ENCODE assay signal across 1 cellular context in the genomic region with DNA sequence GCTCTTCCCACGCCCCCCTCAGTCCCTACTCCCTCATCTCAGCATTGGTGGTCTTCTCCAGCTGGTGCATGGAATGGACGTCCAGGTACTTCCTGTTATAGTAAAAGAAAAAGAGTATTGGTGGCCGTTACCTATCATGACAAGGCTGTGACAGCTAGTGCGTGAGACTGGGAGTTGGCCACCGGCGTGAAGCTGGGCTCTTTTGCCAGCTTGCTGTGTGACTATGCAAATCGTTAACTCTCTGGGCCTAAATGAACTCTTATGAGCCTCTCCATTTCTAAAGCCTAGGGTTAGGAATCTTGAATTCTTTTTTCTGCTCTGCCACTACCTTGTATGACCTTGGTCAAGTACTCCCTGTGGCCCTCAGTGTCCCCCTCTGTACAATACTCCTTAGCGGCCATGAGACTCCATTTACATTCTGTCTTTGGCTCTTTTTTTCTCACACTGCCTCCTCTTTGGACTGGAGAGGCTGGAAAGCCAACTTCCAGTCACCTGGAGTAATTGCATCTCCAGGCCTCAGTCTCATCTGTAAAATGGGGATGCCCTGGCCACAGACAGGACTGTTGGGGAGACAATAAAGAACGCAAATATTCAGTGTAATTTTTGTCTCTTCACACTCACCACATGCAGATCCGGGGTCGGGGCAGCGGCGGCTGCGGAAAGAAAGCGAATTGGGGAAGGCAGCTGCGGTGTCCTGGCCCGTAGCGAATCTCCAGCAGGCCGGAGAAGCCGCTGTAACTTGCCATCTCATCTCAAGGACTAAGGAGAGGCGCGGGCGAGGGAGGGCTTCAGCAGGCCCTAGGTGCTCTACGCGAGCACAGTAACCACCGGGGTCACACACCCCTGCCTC.
TF ChIP-seq lines count a peak whose summit lies in the region.

No MANE protein-coding gene starts in this region.

TF ChIP-seq in HCT116, 20 proteins besides CTCF, POLR2A, EP300 and RAD21 (continued from another document):
- no peak for TF ChIP-seq YY1 (IDR thresholded peaks at IDR 0.05; ENCODE audit: extremely low read depth, insufficient replicate concordance, low read depth, low read length)
